Comparison of ENCODE assay signal across 29 cellular contexts in the genomic region with DNA sequence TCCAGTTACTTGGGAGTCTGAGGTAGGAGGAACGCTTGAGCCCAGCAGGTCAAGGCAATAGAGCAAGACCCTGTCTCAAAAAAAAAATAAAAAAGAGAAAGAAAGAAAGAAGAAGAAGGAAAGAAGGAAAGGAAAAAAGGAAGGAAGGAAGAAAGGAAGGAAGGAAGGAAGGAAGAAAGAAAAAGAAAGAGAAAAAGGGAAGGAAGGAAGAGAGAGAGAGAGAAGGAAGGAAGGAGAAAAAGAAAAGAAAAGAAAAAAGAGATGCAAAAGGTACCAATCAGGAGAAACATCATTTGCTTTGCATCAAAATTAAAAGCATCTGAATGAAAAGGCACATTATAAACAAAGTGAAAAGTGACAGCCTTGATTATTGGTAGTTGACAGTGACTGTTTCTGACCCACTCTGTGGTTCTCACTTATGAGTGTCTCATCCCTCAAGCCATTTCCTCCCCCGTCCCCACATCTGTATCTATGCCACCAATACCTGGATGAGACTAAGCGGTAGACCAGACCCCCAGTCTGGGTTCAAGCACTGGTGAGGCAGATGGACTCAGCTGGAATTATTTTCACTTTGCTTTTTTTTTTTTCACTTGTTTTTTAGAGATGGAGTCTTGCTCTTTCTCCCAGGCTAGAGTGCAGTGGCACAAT. TPM values are rescaled to one million over a fixed set of nuclear protein-coding genes. Genes with fewer than 3 reads are reported as not detected.
DNase-seq lines count a peak whose midpoint lies in the region; ATAC-seq and TF ChIP-seq lines count a peak whose summit lies in the region.
"Had no signal": no experiment of that assay in that cellular context is flagged by ENCODE, and none has a peak within 500 bp of the region (broad histone marks: within the 10 kb centered on the region; RNA-seq: fewer than 3 reads in every experiment).

No MANE protein-coding gene starts in this region.

- CTCF ChIA-PET in activated CD8-positive, alpha-beta T cell treated with anti-CD3 and anti-CD28 coated beads for 36 hours (lab: Charles Lee): interaction anchor here (0.8 to 1.1 kb wide), 2 partner anchors 14 to 22 kb away, joined by 3 read pairs; no protein-coding TSS in a partner anchor

- no peaks in the 10 kb centered on the region for H3K9me3 Mint-ChIP-seq in activated naive CD4-positive, alpha-beta T cell treated with anti-CD3 and anti-CD28 coated beads, Interleukin-2, amount 50 U/mL, for 72 hours
- no peaks in the 10 kb centered on the region for H3K9me3 Mint-ChIP-seq in activated CD8-positive, alpha-beta T cell treated with anti-CD3 and anti-CD28 coated beads for 36 hours
- no peaks in the 10 kb centered on the region for H3K9me3 Mint-ChIP-seq in dendritic cell treated with granulocyte-macrophage colony-stimulating factor and Interleukin-4, amounts not matched to agents 40 ng/mL and 50 ng/mL, for 4 days
- H3K9me3 Mint-ChIP-seq: CD4-positive, alpha-beta memory T cell; HFFc6 had no signal

- no peak overlapping the region for H3K9ac ChIP-seq in colonic mucosa (ENCODE audit: low read depth in 2 of 2, low read length in 2 of 2)
- H3K9ac ChIP-seq: BLaER1 had no signal

- no peaks in the 10 kb centered on the region for H3K4me1 ChIP-seq in colonic mucosa

- H3K36me3 Mint-ChIP-seq in activated naive CD4-positive, alpha-beta T cell treated with anti-CD3 and anti-CD28 coated beads, Interleukin-2, amount 50 U/mL, for 72 hours: no peaks in the 10 kb centered on the region
- peaks cover 1% of the 10 kb centered on the region for H3K36me3 Mint-ChIP-seq in activated CD8-positive, alpha-beta T cell treated with anti-CD3 and anti-CD28 coated beads for 36 hours (ENCODE audit: low read depth)
- H3K36me3 Mint-ChIP-seq in dendritic cell treated with granulocyte-macrophage colony-stimulating factor and Interleukin-4, amounts not matched to agents 40 ng/mL and 50 ng/mL, for 4 days (ENCODE audit: low read depth): no peaks in the 10 kb centered on the region

- no peak for TF ChIP-seq CTCF in activated CD8-positive, alpha-beta T cell treated with anti-CD3 and anti-CD28 coated beads for 36 hours (IDR thresholded peaks at IDR 0.05)
- TF ChIP-seq CTCF in colonic mucosa (IDR thresholded peaks at IDR 0.05): no peak
- no peak for TF ChIP-seq CTCF in omental fat pad (IDR thresholded peaks at IDR 0.05)

- no peaks in the 10 kb centered on the region for H3K27me3 ChIP-seq in colonic mucosa
- H3K27me3 ChIP-seq: BLaER1, MG63 had no signal

- POLR2A ChIA-PET in activated CD8-positive, alpha-beta T cell treated with anti-CD3 and anti-CD28 coated beads for 36 hours (lab: Charles Lee): interaction anchor here (1.1 to 1.4 kb wide), 3 partner anchors 15 to 232 kb away, joined by 3 read pairs; a partner anchor contains a TSS

- H3K27ac ChIP-seq in colonic mucosa: no peak overlapping the region
- H3K27ac ChIP-seq: BLaER1, PC-9 had no signal

- intact Hi-C loops in activated CD8-positive, alpha-beta T cell treated with anti-CD3 and anti-CD28 coated beads for 36 hours (cut with micrococcal nuclease): loop anchor here (5.0 kb wide), 1 partner anchor 231 kb away; no protein-coding TSS in a partner anchor
- intact Hi-C loops in dendritic cell treated with granulocyte-macrophage colony-stimulating factor and Interleukin-4, amounts not matched to agents 40 ng/mL and 50 ng/mL, for 4 days (cut with micrococcal nuclease): no loop called here
- intact Hi-C loops in colonic mucosa (cut with DNase I): loop anchor here (5.0 kb wide), 1 partner anchor 41 kb away; no protein-coding TSS in a partner anchor

- peaks cover 16% of the 10 kb centered on the region for H3K4me1 Mint-ChIP-seq in activated CD8-positive, alpha-beta T cell treated with anti-CD3 and anti-CD28 coated beads for 36 hours (ENCODE audit: low read depth)
- H3K4me1 Mint-ChIP-seq in dendritic cell treated with granulocyte-macrophage colony-stimulating factor and Interleukin-4, amounts not matched to agents 40 ng/mL and 50 ng/mL, for 4 days (ENCODE audit: low read depth): peaks cover 21% of the 10 kb centered on the region

- no peak for DNase-seq in activated naive CD4-positive, alpha-beta T cell treated with anti-CD3 and anti-CD28 coated beads, Interleukin-2, amount 50 U/mL, for 72 hours (ENCODE audit: low spot score in 2 of 2)
- DNase-seq in activated naive CD4-positive, alpha-beta T cell treated with Interleukin-2 at 50 U/mL for 16 hours: no peak
- peak; percentile 40 for DNase-seq in activated CD8-positive, alpha-beta T cell treated with anti-CD3 and anti-CD28 coated beads for 36 hours
- no peak for DNase-seq in stimulated activated naive CD8-positive, alpha-beta T cell treated with anti-CD3 and anti-CD28 coated beads, Interleukin-15, Interleukin-2, amounts not matched to agents 100 U/mL and 50 U/mL, for 24 hours
- DNase-seq in colonic mucosa: no peak
- no peak for DNase-seq in omental fat pad (ENCODE audit: low spot score)
- DNase-seq: ACHN; Caco-2; CD4-positive, alpha-beta memory T cell; DMS 273 treated with DMSO at 0.1 percent for 48 hours; DMS79 treated with DMSO at 0.1 percent for 48 hours; H7; HFFc6; MG63; NCI-H1417; NCI-H1694 treated with DMSO at 0.1 percent for 48 hours; NCI-H2081 treated with DMSO at 0.1 percent for 48 hours; NCI-H2171 treated with DMSO at 0.1 percent for 48 hours; NCI-H446; NCI-H526; PC-9; RPMI8226; SHP77 treated with DMSO at 0.1 percent for 48 hours had no signal

- H3K27me3 Mint-ChIP-seq in activated CD8-positive, alpha-beta T cell treated with anti-CD3 and anti-CD28 coated beads for 36 hours: no peaks in the 10 kb centered on the region
- no peaks in the 10 kb centered on the region for H3K27me3 Mint-ChIP-seq in dendritic cell treated with granulocyte-macrophage colony-stimulating factor and Interleukin-4, amounts not matched to agents 40 ng/mL and 50 ng/mL, for 4 days
- H3K27me3 Mint-ChIP-seq: CD4-positive, alpha-beta memory T cell had no signal

- H3K4me3 Mint-ChIP-seq in activated CD8-positive, alpha-beta T cell treated with anti-CD3 and anti-CD28 coated beads for 36 hours: no peak overlapping the region
- H3K4me3 Mint-ChIP-seq in dendritic cell treated with granulocyte-macrophage colony-stimulating factor and Interleukin-4, amounts not matched to agents 40 ng/mL and 50 ng/mL, for 4 days: no peak overlapping the region
- H3K4me3 Mint-ChIP-seq: CD4-positive, alpha-beta memory T cell; HFFc6 had no signal

- peak overlapping the region in 1 of 2 donors; percentile 23 for H3K27ac Mint-ChIP-seq in activated naive CD4-positive, alpha-beta T cell treated with anti-CD3 and anti-CD28 coated beads, Interleukin-2, amount 50 U/mL, for 72 hours
- no peak overlapping the region for H3K27ac Mint-ChIP-seq in activated CD8-positive, alpha-beta T cell treated with anti-CD3 and anti-CD28 coated beads for 36 hours
- peak overlapping the region; percentile 8 for H3K27ac Mint-ChIP-seq in dendritic cell treated with granulocyte-macrophage colony-stimulating factor and Interleukin-4, amounts not matched to agents 40 ng/mL and 50 ng/mL, for 4 days
- H3K27ac Mint-ChIP-seq: HFFc6 had no signal

- H3K9me3 ChIP-seq in colonic mucosa: no peaks in the 10 kb centered on the region
- H3K9me3 ChIP-seq: BLaER1, Caco-2, MG63 had no signal

- H3K4me3 ChIP-seq in colonic mucosa: no peak overlapping the region
- H3K4me3 ChIP-seq: BLaER1, GM12878, K562, MG63, PC-9 had no signal

- no peaks in the 10 kb centered on the region for H3K36me3 ChIP-seq in colonic mucosa
- H3K36me3 ChIP-seq: BLaER1, MG63 had no signal

- peak; percentile 34 to 61 for ATAC-seq in activated naive CD4-positive, alpha-beta T cell treated with anti-CD3 and anti-CD28 coated beads, Interleukin-2, amount 50 U/mL, for 72 hours
- peak; percentile 60 for ATAC-seq in activated CD8-positive, alpha-beta T cell treated with anti-CD3 and anti-CD28 coated beads for 36 hours
- ATAC-seq in stimulated activated naive CD8-positive, alpha-beta T cell treated with anti-CD3 and anti-CD28 coated beads, Interleukin-15, Interleukin-2, amounts not matched to agents 100 U/mL and 50 U/mL, for 24 hours: peak; percentile 46
- no peak for ATAC-seq in HG03095 (IDR thresholded peaks at IDR 0.05; ENCODE audit: unreplicated experiment)
- no peak for ATAC-seq in omental fat pad (ENCODE audit: low FRiP score)
- ATAC-seq: GM12878, HepG2, K562 had no signal

RNA-seq across cellular contexts. Expression of a gene that starts 33.0 kb away (rescaled TPM):
- 10 to 100 TPM; 62.7 to 91.8 TPM for total RNA-seq in activated naive CD4-positive, alpha-beta T cell treated with anti-CD3 and anti-CD28 coated beads, Interleukin-2, amount 50 U/mL, for 72 hours
- total RNA-seq in activated CD8-positive, alpha-beta T cell treated with anti-CD3 and anti-CD28 coated beads for 36 hours: 100 to 1,000 TPM; 102 to 103 TPM
- 100 to 1,000 TPM; 210 to 251 TPM for total RNA-seq in colonic mucosa
- 100 to 1,000 TPM; 208 to 343 (median 245) TPM for total RNA-seq in omental fat pad

RNA-seq across cellular contexts. Expression of a gene that starts 50.0 kb away (rescaled TPM):
- total RNA-seq in activated naive CD4-positive, alpha-beta T cell treated with anti-CD3 and anti-CD28 coated beads, Interleukin-2, amount 50 U/mL, for 72 hours: 1 to 10 TPM in 1 of 2 donors, under 1 TPM in 1; 0.66 to 1.7 TPM
- total RNA-seq in activated CD8-positive, alpha-beta T cell treated with anti-CD3 and anti-CD28 coated beads for 36 hours: 1 to 10 TPM; 2.0 to 2.5 TPM
- total RNA-seq in colonic mucosa: 10 to 100 TPM in 1 of 2 donors, 1 to 10 TPM in 1; 5.9 to 12.2 TPM
- total RNA-seq in omental fat pad: 10 to 100 TPM in 1 of 4 donors, 1 to 10 TPM in 3; 7.7 to 14.4 (median 8.2) TPM

Comparison
In these comparisons a context has a peak if more than half of its experiments do, and no peak if none do; other contexts are left out.
1. ATAC-seq: peak in activated naive CD4-positive, alpha-beta T cell treated with anti-CD3 and anti-CD28 coated beads, Interleukin-2, amount 50 U/mL, for 72 hours (2 of 2), activated CD8-positive, alpha-beta T cell treated with anti-CD3 and anti-CD28 coated beads for 36 hours (single experiment) and stimulated activated naive CD8-positive, alpha-beta T cell treated with anti-CD3 and anti-CD28 coated beads, Interleukin-15, Interleukin-2, amounts not matched to agents 100 U/mL and 50 U/mL, for 24 hours (single experiment); none in HG03095 (single experiment) and omental fat pad (single experiment).